In the genomic region with DNA sequence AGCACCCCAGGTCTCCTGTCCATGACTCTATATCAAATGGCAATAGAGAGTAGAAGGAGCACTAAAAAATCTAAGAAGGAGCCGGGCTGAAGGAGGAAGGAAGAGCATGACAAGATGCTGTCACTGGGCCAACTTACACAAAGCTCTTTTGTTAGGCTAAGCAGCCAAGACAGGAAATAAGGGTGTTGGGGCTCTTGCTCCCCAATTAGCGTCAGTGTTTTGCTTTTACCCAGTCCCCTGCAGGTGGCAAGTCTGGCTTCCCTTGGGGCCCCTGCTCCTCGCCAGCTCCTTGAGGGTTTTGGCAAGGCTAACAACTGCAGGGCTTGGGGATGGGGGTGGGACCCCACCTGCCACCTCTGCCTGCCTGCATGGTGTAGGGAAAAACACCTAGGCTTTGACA, we compare ENCODE assay signal across 19 cellular contexts.
DNase-seq lines count a peak whose midpoint lies in the region; ATAC-seq lines count a peak whose summit lies in the region.
"Had no signal": no experiment of that assay in that cellular context is flagged by ENCODE, and none has a peak within 500 bp of the region (broad histone marks: within the 10 kb centered on the region; RNA-seq: fewer than 3 reads in every experiment).

No MANE protein-coding gene starts in this region.

- no peaks in the 10 kb centered on the region for H3K36me3 Mint-ChIP-seq in CD4-positive, CD25-positive, alpha-beta regulatory T cell
- H3K36me3 Mint-ChIP-seq: activated CD8-positive, alpha-beta memory T cell treated with anti-CD3 and anti-CD28 coated beads, Interleukin-2, amount 10 ng/mL, durations not matched to agents 7 days and 5 days had no signal

- H3K36me3 ChIP-seq in CD4-positive, CD25-positive, alpha-beta regulatory T cell (ENCODE audit: control insufficient read depth, insufficient read depth, low read length) = no peaks in the 10 kb centered on the region

- no peak overlapping the region for H3K4me3 ChIP-seq in CD4-positive, CD25-positive, alpha-beta regulatory T cell (ENCODE audit: low read depth, low read length)
- no peak overlapping the region for H3K4me3 ChIP-seq in Jurkat, Clone E6-1 (ENCODE audit: low read length)
- H3K4me3 ChIP-seq: lung had no signal

- H3K27ac ChIP-seq in CD4-positive, CD25-positive, alpha-beta regulatory T cell (ENCODE audit: insufficient read depth, low read length, poor library complexity, severe bottlenecking) = peak overlapping the region; percentile 47

- DNase-seq in AML-193 (lab: John Stamatoyannopoulos, UW) = peak; percentile 73 to 75
- peak in 2 of 3 donors; percentile 56 to 63 for DNase-seq in CD4-positive, CD25-positive, alpha-beta regulatory T cell
- DNase-seq in Jurkat, Clone E6-1 (ENCODE audit: low read depth, low spot score) = peak; percentile 47
- DNase-seq in central memory CD4-positive, alpha-beta T cell = peak; percentile 42
- DNase-seq in NCI-H2081 treated with DMSO at 0.1 percent for 48 hours (lab: John Stamatoyannopoulos, UW) = no peak
- DNase-seq in DMS114 treated with DMSO at 0.1 percent for 48 hours (lab: John Stamatoyannopoulos, UW; ENCODE audit: unreplicated experiment) = no peak
- DNase-seq in HUDEP-2 (lab: John Stamatoyannopoulos, UW; ENCODE audit: unreplicated experiment in 76 of 76) = no peak
- DNase-seq: activated B cell treated with CpG ODN at 0.5 μM for 24 hours; activated CD8-positive, alpha-beta memory T cell treated with anti-CD3 and anti-CD28 coated beads, Interleukin-2, amount 10 ng/mL, durations not matched to agents 7 days and 5 days; activated gamma-delta T cell; DND-41; H9; islet precursor cell; NCI-H1048; NCI-H2029 treated with DMSO at 0.1 percent for 48 hours; NCI-H510A; stimulated activated CD4-positive, alpha-beta T cell treated with anti-CD3 and anti-CD28 coated beads, Interleukin-4, amount 100 ng/mL, for 24 hours had no signal

- H3K4me1 Mint-ChIP-seq in CD4-positive, CD25-positive, alpha-beta regulatory T cell = peaks cover 0 to 16% (median 6%) of the 10 kb centered on the region in 4 donors
- H3K4me1 Mint-ChIP-seq: activated B cell treated with CpG ODN at 0.5 μM for 24 hours; activated CD8-positive, alpha-beta memory T cell treated with anti-CD3 and anti-CD28 coated beads, Interleukin-2, amount 10 ng/mL, durations not matched to agents 7 days and 5 days had no signal

- H3K4me1 ChIP-seq in CD4-positive, CD25-positive, alpha-beta regulatory T cell (ENCODE audit: control insufficient read depth, insufficient read depth, low read length, poor library complexity, severe bottlenecking) = peaks cover 49% of the 10 kb centered on the region

- no peaks in the 10 kb centered on the region for H3K9me3 ChIP-seq in CD4-positive, CD25-positive, alpha-beta regulatory T cell (ENCODE audit: control insufficient read depth in 2 of 2, low read length in 2 of 2)

- peak; percentile 73 to 75 for ATAC-seq in CD4-positive, CD25-positive, alpha-beta regulatory T cell (ENCODE audit: low read depth in 2 of 2)
- ATAC-seq: activated CD8-positive, alpha-beta memory T cell treated with anti-CD3 and anti-CD28 coated beads, Interleukin-2, amount 10 ng/mL, durations not matched to agents 7 days and 5 days had no signal

- H3K4me3 Mint-ChIP-seq in CD4-positive, CD25-positive, alpha-beta regulatory T cell = peak overlapping the region in 3 of 4 donors; percentile 22 to 71 (median 43)
- H3K4me3 Mint-ChIP-seq: activated B cell treated with CpG ODN at 0.5 μM for 24 hours; activated CD8-positive, alpha-beta memory T cell treated with anti-CD3 and anti-CD28 coated beads, Interleukin-2, amount 10 ng/mL, durations not matched to agents 7 days and 5 days; H9; T-helper 1 cell treated with Interleukin-12 subunit alpha and Interleukin-12 subunit beta and Interleukin-4 antibody, amounts not matched to agents 30 μg/mL and 1 μg/mL, for 36 hours had no signal

- no peaks in the 10 kb centered on the region for H3K27me3 Mint-ChIP-seq in CD4-positive, CD25-positive, alpha-beta regulatory T cell

- H3K27ac Mint-ChIP-seq in CD4-positive, CD25-positive, alpha-beta regulatory T cell = peak overlapping the region in 2 of 3 donors; percentile 16 to 94
- H3K27ac Mint-ChIP-seq: activated B cell treated with CpG ODN at 0.5 μM for 24 hours; activated CD8-positive, alpha-beta memory T cell treated with anti-CD3 and anti-CD28 coated beads, Interleukin-2, amount 10 ng/mL, durations not matched to agents 7 days and 5 days; H9; T-helper 1 cell treated with Interleukin-12 subunit alpha and Interleukin-12 subunit beta and Interleukin-4 antibody, amounts not matched to agents 30 μg/mL and 1 μg/mL, for 36 hours had no signal

- H3K9me3 Mint-ChIP-seq in CD4-positive, CD25-positive, alpha-beta regulatory T cell = peaks cover 0 to 2% (median 0%) of the 10 kb centered on the region in 7 donors
- H3K9me3 Mint-ChIP-seq: activated B cell treated with CpG ODN at 0.5 μM for 24 hours; H9; T-helper 1 cell treated with Interleukin-12 subunit alpha and Interleukin-12 subunit beta and Interleukin-4 antibody, amounts not matched to agents 30 μg/mL and 1 μg/mL, for 36 hours had no signal

- no peaks in the 10 kb centered on the region for H3K27me3 ChIP-seq in CD4-positive, CD25-positive, alpha-beta regulatory T cell (ENCODE audit: control insufficient read depth, insufficient read depth, low read length)

Comparison
In these comparisons a context has a peak if more than half of its experiments do, and no peak if none do; other contexts are left out.
1. DNase-seq: peak in AML-193 (2 of 2), CD4-positive, CD25-positive, alpha-beta regulatory T cell (2 of 3), Jurkat, Clone E6-1 (single experiment) and central memory CD4-positive, alpha-beta T cell (single experiment); none in NCI-H2081 treated with DMSO at 0.1 percent for 48 hours (single experiment), DMS114 treated with DMSO at 0.1 percent for 48 hours (single experiment) and HUDEP-2 (0 of 76).